10 cellular contexts compared by ENCODE assay signal in the genomic region with DNA sequence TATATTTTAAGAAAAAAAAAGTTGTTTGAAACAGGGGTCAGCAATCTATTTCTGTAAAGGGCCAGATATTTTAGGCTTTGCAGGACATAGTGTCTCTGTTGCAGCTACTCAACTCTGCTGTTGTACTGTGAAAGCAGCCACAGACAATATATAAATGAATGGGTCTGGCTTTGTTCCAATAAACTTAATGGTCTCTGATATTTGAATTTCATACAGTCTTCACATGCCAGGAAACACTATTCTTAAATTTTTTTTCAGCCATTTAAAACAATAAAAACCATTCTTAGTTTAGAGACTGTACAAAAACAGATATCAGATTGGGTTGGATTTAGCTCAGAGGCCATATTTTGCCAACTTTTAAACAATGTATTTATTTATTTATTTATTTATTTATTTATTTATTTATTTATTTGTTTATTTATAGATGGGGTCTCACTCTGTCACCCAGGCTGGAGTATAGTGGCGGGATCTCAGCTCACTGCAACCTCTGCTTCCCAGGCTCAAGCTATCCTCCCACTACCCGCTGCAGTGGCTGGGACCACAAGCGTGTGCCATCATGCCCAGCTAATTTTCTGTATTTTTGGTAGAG.
"Had no signal": no experiment of that assay in that cellular context is flagged by ENCODE, and none has a peak within 500 bp of the region (broad histone marks: within the 10 kb centered on the region; RNA-seq: fewer than 3 reads in every experiment).

No MANE protein-coding gene starts in this region.

- FAIRE-seq: H1, H54, HepG2 had no signal

- H3K4me2 ChIP-seq: GM23338 had no signal

- H3K36me3 Mint-ChIP-seq: IgD-negative memory B cell had no signal

- DNase-seq: H9, HCEC 1CT, HFFc6, KBM-7 had no signal

- ATAC-seq: GM23338, HepG2 had no signal

- H3K9me3 Mint-ChIP-seq: HFFc6 had no signal

- H2AFZ ChIP-seq: GM23338 had no signal

- H3K4me3 ChIP-seq: GM23338 had no signal

- H3K4me1 Mint-ChIP-seq: IgD-negative memory B cell had no signal

- H3K4me3 Mint-ChIP-seq: GM23338, H9, HFFc6, IgD-negative memory B cell had no signal

- H3K27ac Mint-ChIP-seq: HFFc6, IgD-negative memory B cell had no signal

- H3K27me3 Mint-ChIP-seq: IgD-negative memory B cell had no signal

- H3K27ac ChIP-seq: HL-60 had no signal
